3 cellular contexts compared by ENCODE assay signal in genomic region chr1:150601540-150601939, GRCh38.
TF ChIP-seq lines count a peak whose summit lies in the region.

No MANE protein-coding gene starts in this region.

TF ChIP-seq in IMR-90, 13 proteins besides CTCF, POLR2A, EP300 and RAD21:
- TF ChIP-seq SMC3 (IDR thresholded peaks at IDR 0.05; ENCODE audit: low read depth, low read length): no peak
- TF ChIP-seq USF2 (IDR thresholded peaks at IDR 0.05; ENCODE audit: low read depth, low read length): no peak
- no peak for TF ChIP-seq CEBPB (IDR thresholded peaks at IDR 0.05; ENCODE audit: low read depth, low read length)
- TF ChIP-seq FOS (IDR thresholded peaks at IDR 0.05; ENCODE audit: low read depth, low read length): no peak
- no peak for TF ChIP-seq BHLHE40 (IDR thresholded peaks at IDR 0.05; ENCODE audit: low read depth, low read length)
- no peak for TF ChIP-seq RFX5 (IDR thresholded peaks at IDR 0.05; ENCODE audit: low read depth, low read length)
- no peak for TF ChIP-seq MXI1 (IDR thresholded peaks at IDR 0.05; ENCODE audit: borderline replicate concordance, low read depth, low read length)
- no peak for TF ChIP-seq MAFK (IDR thresholded peaks at IDR 0.05; ENCODE audit: low read depth, low read length)
- no peak for TF ChIP-seq ELK1 (IDR thresholded peaks at IDR 0.05; ENCODE audit: borderline replicate concordance, low read depth, low read length)
- no peak for TF ChIP-seq CHD1 (IDR thresholded peaks at IDR 0.05; ENCODE audit: low read depth, low read length)
- TF ChIP-seq MAZ (IDR thresholded peaks at IDR 0.05; ENCODE audit: borderline replicate concordance, low read depth, low read length): no peak
- TF ChIP-seq NFE2L2 (IDR thresholded peaks at IDR 0.05; ENCODE audit: low read depth, low read length): no peak
- TF ChIP-seq RCOR1 (IDR thresholded peaks at IDR 0.05; ENCODE audit: insufficient replicate concordance, low read length): no peak

TF ChIP-seq in WTC11, 78 proteins besides CTCF, POLR2A, EP300 and RAD21:
- TF ChIP-seq TEAD4 (CRISPR knock-in tag; IDR thresholded peaks at IDR 0.05) (no peak), ZNF121 (CRISPR knock-in tag; IDR thresholded peaks at IDR 0.05) (peak; percentile 72; the same call in 1 of the 2 replicates)

TF ChIP-seq in liver, 16 proteins besides CTCF, POLR2A, EP300 and RAD21:
- TF ChIP-seq REST (IDR thresholded peaks at IDR 0.05) (no peak), EGR1 (IDR thresholded peaks at IDR 0.05; ENCODE audit: low read depth in 2 of 2) (no peak), NR2F2 (IDR thresholded peaks at IDR 0.05) (no peak), TAF1 (conservative IDR thresholded peaks at IDR 0.05) (no peak)
